ENCODE assay signal across 10 cellular contexts in genomic region chr17:28946239-28946638, GRCh38. TPM values are rescaled to one million over a fixed set of nuclear protein-coding genes. Genes with fewer than 3 reads are reported as not detected.
DNase-seq lines count a peak whose midpoint lies in the region; ATAC-seq and TF ChIP-seq lines count a peak whose summit lies in the region.
"Had no signal": no experiment of that assay in that cellular context is flagged by ENCODE, and none has a peak within 500 bp of the region (broad histone marks: within the 10 kb centered on the region; RNA-seq: fewer than 3 reads in every experiment).

No MANE protein-coding gene starts in this region.

- H3K4me1 ChIP-seq in right atrium auricular region (peaks cover 0 to 70% of the 10 kb centered on the region in 2 donors), ascending aorta (peaks cover 9 to 43% of the 10 kb centered on the region in 2 donors), left lung (peaks cover 36 to 68% of the 10 kb centered on the region in 2 donors)

- TF ChIP-seq CTCF in right atrium auricular region (IDR thresholded peaks at IDR 0.05) (no peak), ascending aorta (IDR thresholded peaks at IDR 0.05) (no peak), left lung (IDR thresholded peaks at IDR 0.05) (no peak), RWPE1 (conservative IDR thresholded peaks at IDR 0.05; ENCODE audit: low read depth) (no peak)

- CTCF ChIA-PET in RWPE1 (lab: Yijun Ruan, JAX), result no interaction called here

- no peak for ATAC-seq in Right ventricle myocardium superior (ENCODE audit: poor library complexity)
- ATAC-seq in left lung, result no peak
- ATAC-seq in HG02870 (IDR thresholded peaks at IDR 0.05; ENCODE audit: unreplicated experiment), result no peak
- ATAC-seq: stimulated activated memory B cell treated with anti-CD40 and anti-IgM and Interleukin-4, amounts not matched to agents 10 μg/mL and 1 μg/mL and 100 μg/mL, for 72 hours had no signal

- H3K27ac ChIP-seq in right atrium auricular region, result peak overlapping the region; percentile 45 to 54
- H3K27ac ChIP-seq in ascending aorta, result peak overlapping the region; percentile 29 to 99
- H3K27ac ChIP-seq in left lung, result peak overlapping the region; percentile 41 to 59
- no peak overlapping the region for H3K27ac ChIP-seq in RWPE1

- POLR2A ChIA-PET in RWPE1 (lab: Yijun Ruan, JAX; ENCODE audit: low non-redundant PET), result interaction anchor here (0.5 kb wide), 1 partner anchor 47 kb away, joined by 3 read pairs; no protein-coding TSS in a partner anchor

- H3K36me3 ChIP-seq in right atrium auricular region, result no peaks in the 10 kb centered on the region
- H3K36me3 ChIP-seq in ascending aorta, result no peaks in the 10 kb centered on the region
- peaks cover 0 to 6% of the 10 kb centered on the region in 2 donors for H3K36me3 ChIP-seq in left lung

- DNase-seq in right atrium auricular region (ENCODE audit: low spot score) (no peak), Right ventricle myocardium superior (no peak), ascending aorta (ENCODE audit: low spot score in 2 of 2) (no peak), left lung (no peak), RWPE1 (ENCODE audit: low spot score) (no peak), HK-2 (ENCODE audit: unreplicated experiment) (no peak), NCI-H1694 (lab: John Stamatoyannopoulos, UW) (no peak)

- H3K27me3 ChIP-seq in right atrium auricular region (no peaks in the 10 kb centered on the region), ascending aorta (no peaks in the 10 kb centered on the region), left lung (no peaks in the 10 kb centered on the region)

- H3K9me3 ChIP-seq in right atrium auricular region (no peaks in the 10 kb centered on the region), ascending aorta (no peaks in the 10 kb centered on the region), left lung (no peaks in the 10 kb centered on the region)

- no peak overlapping the region for H3K4me3 ChIP-seq in right atrium auricular region
- H3K4me3 ChIP-seq in ascending aorta, result no peak overlapping the region
- no peak overlapping the region for H3K4me3 ChIP-seq in left lung
- H3K4me3 ChIP-seq: lung had no signal

- intact Hi-C loops in Right ventricle myocardium superior (cut with DNase I), result no loop called here
- intact Hi-C loops in ascending aorta (cut with DNase I), result no loop called here
- intact Hi-C loops in left lung (cut with DNase I), result no loop called here

RNA-seq across cellular contexts. Expression of gene PHF12, which starts 5.1 kb away (rescaled TPM):
- total RNA-seq in right atrium auricular region (10 to 100 TPM; 19.6 to 35.7 TPM), Right ventricle myocardium superior (14.8 TPM), ascending aorta (35.0 TPM), left lung (10 to 100 TPM; 32.1 to 45.8 TPM)

RNA-seq across cellular contexts. Expression of gene DHRS13, which starts 43.4 kb away (rescaled TPM):
- total RNA-seq in right atrium auricular region (1 to 10 TPM; 2.5 to 3.9 TPM), Right ventricle myocardium superior (2.9 TPM), ascending aorta (16.5 TPM), left lung (10 to 100 TPM in 1 of 2 donors, 1 to 10 TPM in 1; 8.8 to 16.9 TPM)

RNA-seq across cellular contexts. Expression of gene FLOT2, which starts 48.7 kb away (rescaled TPM):
- total RNA-seq in right atrium auricular region, result 10 to 100 TPM; 52.8 to 57.7 TPM
- total RNA-seq in Right ventricle myocardium superior, result 101 TPM
- total RNA-seq in ascending aorta, result 72.4 TPM
- total RNA-seq in left lung, result 100 to 1,000 TPM in 1 of 2 donors, 10 to 100 TPM in 1; 95.7 to 171 TPM

RNA-seq across cellular contexts. Expression of gene SEZ6, which starts 59.6 kb away (rescaled TPM):
- total RNA-seq in right atrium auricular region, result under 1 TPM in 1 of 2 donors, not detected in 1; 0.35 TPM
- not detected for total RNA-seq in Right ventricle myocardium superior
- not detected for total RNA-seq in ascending aorta
- total RNA-seq in left lung, result under 1 TPM in 1 of 2 donors, not detected in 1; 0.09 TPM
